In the genomic region with DNA sequence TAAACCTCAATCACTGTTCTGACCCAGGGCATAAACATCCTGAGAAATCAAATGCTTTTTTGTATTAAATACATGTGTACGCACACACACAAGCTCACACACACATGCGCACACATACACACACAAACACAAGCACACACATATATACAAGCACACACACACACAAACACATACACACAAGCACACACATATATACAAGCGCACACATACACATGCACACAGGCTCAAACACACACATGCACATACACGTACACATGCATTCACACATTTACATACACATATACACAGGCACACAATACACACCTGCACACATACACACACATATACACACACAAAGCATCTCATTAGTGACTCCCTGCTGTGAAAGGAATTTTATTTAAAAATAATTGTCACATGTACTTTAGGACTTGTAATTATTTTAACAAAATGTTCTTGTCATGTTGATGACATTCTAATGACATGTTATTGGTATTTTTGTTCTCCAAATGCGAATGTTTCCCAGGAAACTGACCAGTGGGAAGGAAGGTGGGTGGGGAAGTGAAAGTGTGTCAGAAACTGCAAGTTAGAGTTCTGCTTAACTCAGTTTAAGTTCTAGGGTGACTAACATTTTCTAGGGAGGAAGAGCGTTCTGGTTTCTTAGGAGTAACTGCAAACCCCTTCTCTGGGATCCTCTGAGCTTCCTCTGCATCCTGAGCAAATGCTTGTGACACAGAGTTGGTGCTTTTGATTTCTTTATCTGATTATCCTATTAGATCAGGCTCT, we compare ENCODE assay signal across 9 cellular contexts.
DNase-seq lines count a peak whose midpoint lies in the region; ATAC-seq, FAIRE-seq and TF ChIP-seq lines count a peak whose summit lies in the region.
"Had no signal": no experiment of that assay in that cellular context is flagged by ENCODE, and none has a peak within 500 bp of the region (broad histone marks: within the 10 kb centered on the region; RNA-seq: fewer than 3 reads in every experiment).

No MANE protein-coding gene starts in this region.

- no peak overlapping the region for H4K8ac ChIP-seq in neuronal stem cell (ENCODE audit: low read depth, low read length)

- peak overlapping the region; percentile 33 for H3K4me3 ChIP-seq in MM.1S (ENCODE audit: low read length)
- peak overlapping the region; percentile 21 for H3K4me3 ChIP-seq in astrocyte (ENCODE audit: insufficient read depth, low read depth, low read length)
- no peak overlapping the region for H3K4me3 ChIP-seq in neuronal stem cell (ENCODE audit: low read length in 2 of 2)
- H3K4me3 ChIP-seq: SK-N-MC had no signal

- WGBS in neuronal stem cell (ENCODE audit: extremely low coverage in 2 of 2, insufficient read length in 2 of 2, insufficient replicate concordance in 1 of 2), 2 donors: no CpG with 5 or more reads among the region's 6 CpGs

- H3K4me2 ChIP-seq in MM.1S (ENCODE audit: low read depth, low read length) (peak overlapping the region; percentile 64; the same call in 1 of the 2 replicates), astrocyte (ENCODE audit: low read length) (peak overlapping the region; percentile 74), neuronal stem cell (ENCODE audit: insufficient read depth, low read length, poor library complexity, severe bottlenecking) (no peak overlapping the region)

- H3K79me1 ChIP-seq in neuronal stem cell (ENCODE audit: low read depth, low read length): no peaks in the 10 kb centered on the region

- no peak overlapping the region for H2BK15ac ChIP-seq in neuronal stem cell (ENCODE audit: low read length)

- peak overlapping the region; percentile 97 for H3K27ac Mint-ChIP-seq in astrocyte (ENCODE audit: unreplicated experiment)

- H2AK5ac ChIP-seq in neuronal stem cell (ENCODE audit: low read depth, low read length): no peak overlapping the region

- H3K14ac ChIP-seq in neuronal stem cell (ENCODE audit: low read length): no peak overlapping the region

- H3K9ac ChIP-seq in MM.1S (ENCODE audit: low read length): peak overlapping the region; percentile 19; the same call in 1 of the 2 replicates
- H3K9ac ChIP-seq in astrocyte (ENCODE audit: low read length): peak overlapping the region; percentile 66
- H3K9ac ChIP-seq in neuronal stem cell (ENCODE audit: low read depth, low read length, poor library complexity): no peak overlapping the region

- no peak overlapping the region for H3K4ac ChIP-seq in neuronal stem cell (ENCODE audit: low read length)

- H3K4me1 ChIP-seq in MM.1S (ENCODE audit: low read length) (peaks cover 24% of the 10 kb centered on the region), astrocyte (ENCODE audit: insufficient read depth, low read length) (peaks cover 31% of the 10 kb centered on the region), neuronal stem cell (ENCODE audit: control insufficient read depth in 2 of 2, insufficient read depth in 1 of 2, low read depth in 1 of 2, low read length in 2 of 2) (peaks cover 11 to 15% of the 10 kb centered on the region in 2 donors)

- no peak overlapping the region for H3K18ac ChIP-seq in neuronal stem cell (ENCODE audit: low read length)

- no peak overlapping the region for H2BK12ac ChIP-seq in neuronal stem cell (ENCODE audit: low read length)

- no peak overlapping the region for H3K23ac ChIP-seq in neuronal stem cell (ENCODE audit: low read depth, low read length, poor library complexity)

- DNase-seq in ELR (ENCODE audit: low read depth) (peak; percentile 82), MM.1S (no peak), astrocyte (ENCODE audit: low read depth) (peak; percentile 57), neuronal stem cell (ENCODE audit: low spot score) (no peak), NCI-H187 treated with DMSO at 0.1 percent for 48 hours (lab: John Stamatoyannopoulos, UW) (no peak), hippocampal formation (lab: John Stamatoyannopoulos, UW) (no peak), HK-2 (ENCODE audit: unreplicated experiment) (no peak)

- H3K27me3 ChIP-seq in MM.1S (replicated peaks; ENCODE audit: insufficient read depth, low read length): no peaks in the 10 kb centered on the region
- no peaks in the 10 kb centered on the region for H3K27me3 ChIP-seq in astrocyte (ENCODE audit: insufficient read depth, low read length)
- no peaks in the 10 kb centered on the region for H3K27me3 ChIP-seq in neuronal stem cell (ENCODE audit: control insufficient read depth in 3 of 3, insufficient read depth in 3 of 3, low read depth in 1 of 3, low read length in 3 of 3)

- FAIRE-seq in astrocyte (lab: Jason Lieb, UNC): no peak

- no peaks in the 10 kb centered on the region for H3K9me2 ChIP-seq in MM.1S (replicated peaks; ENCODE audit: insufficient read depth, low read length)

- H3K9me3 ChIP-seq in MM.1S (replicated peaks; ENCODE audit: insufficient read depth, low read length): no peaks in the 10 kb centered on the region
- no peaks in the 10 kb centered on the region for H3K9me3 ChIP-seq in astrocyte (ENCODE audit: insufficient read depth, low read depth, low read length)
- H3K9me3 ChIP-seq in neuronal stem cell (replicated peaks in 1 of 2; ENCODE audit: control insufficient read depth in 2 of 2, insufficient read depth in 1 of 2, low read depth in 1 of 2, low read length in 2 of 2): no peaks in the 10 kb centered on the region

- no peak overlapping the region for H4K91ac ChIP-seq in neuronal stem cell (ENCODE audit: low read depth, low read length, poor library complexity)

- peaks cover 14% of the 10 kb centered on the region for H3F3A ChIP-seq in MM.1S (ENCODE audit: insufficient read depth, low read length)

- H3K79me2 ChIP-seq in MM.1S (ENCODE audit: low read length) (no peaks in the 10 kb centered on the region), astrocyte (ENCODE audit: insufficient read depth, low read length) (no peaks in the 10 kb centered on the region)

- no peaks in the 10 kb centered on the region for H3K9me3 Mint-ChIP-seq in astrocyte (ENCODE audit: unreplicated experiment)

- H3K36me3 ChIP-seq in MM.1S (replicated peaks; ENCODE audit: insufficient read depth, low read length) (no peaks in the 10 kb centered on the region), astrocyte (ENCODE audit: insufficient read depth, low read length) (no peaks in the 10 kb centered on the region), neuronal stem cell (replicated peaks in 1 of 2; ENCODE audit: control insufficient read depth in 2 of 2, insufficient read depth in 2 of 2, low read length in 2 of 2) (no peaks in the 10 kb centered on the region)

- H3K27me3 Mint-ChIP-seq in astrocyte (ENCODE audit: low read depth, unreplicated experiment): no peaks in the 10 kb centered on the region

- H3K4me3 Mint-ChIP-seq in astrocyte (ENCODE audit: unreplicated experiment): no peak overlapping the region

- peak; percentile 41 for ATAC-seq in GM21825 (IDR thresholded peaks at IDR 0.05; ENCODE audit: unreplicated experiment)

- peaks cover 31% of the 10 kb centered on the region for H3K4me1 Mint-ChIP-seq in astrocyte (ENCODE audit: low read depth, unreplicated experiment)

- H2AFZ ChIP-seq in MM.1S (ENCODE audit: low read length) (peak overlapping the region; percentile 37), astrocyte (ENCODE audit: low read depth, low read length) (no peak overlapping the region), neuronal stem cell (ENCODE audit: low read length) (peak overlapping the region; percentile 17)

- H2BK120ac ChIP-seq in neuronal stem cell (ENCODE audit: low read depth, low read length): no peak overlapping the region

- TF ChIP-seq CTCF in MM.1S (IDR thresholded peaks at IDR 0.05; ENCODE audit: low read length) (no peak), astrocyte (IDR thresholded peaks at IDR 0.05; ENCODE audit: insufficient read depth, low read depth, low read length) (no peak)

- H3K27ac ChIP-seq in MM.1S (ENCODE audit: low read length): peak overlapping the region; percentile 14; the same call in 1 of the 2 replicates
- peak overlapping the region; percentile 78 for H3K27ac ChIP-seq in astrocyte (ENCODE audit: low read depth, low read length)
- peak overlapping the region; percentile 23 for H3K27ac ChIP-seq in neuronal stem cell (replicated peaks; ENCODE audit: low read length)

- no peak overlapping the region for H2BK5ac ChIP-seq in neuronal stem cell (ENCODE audit: low read length)

- no peaks in the 10 kb centered on the region for H3K36me3 Mint-ChIP-seq in astrocyte (ENCODE audit: low read depth, unreplicated experiment)

- H4K20me1 ChIP-seq in MM.1S (ENCODE audit: insufficient read depth, low read length) (no peaks in the 10 kb centered on the region), astrocyte (ENCODE audit: insufficient read depth, low read length) (no peaks in the 10 kb centered on the region)

Comparison
In these comparisons a context has a peak if more than half of its experiments do, and no peak if none do; other contexts are left out.
1. DNase-seq: peak in ELR (single experiment) and astrocyte (single experiment); none in MM.1S (single experiment), neuronal stem cell (single experiment), NCI-H187 treated with DMSO at 0.1 percent for 48 hours (single experiment), hippocampal formation (0 of 2) and HK-2 (single experiment).
2. H3K27ac ChIP-seq: peak in every context shown above with its lines; median percentile 78 in astrocyte; 23 in neuronal stem cell; 14 in MM.1S.
3. H3K4me3 ChIP-seq: peak in MM.1S (single experiment) and astrocyte (single experiment); none in neuronal stem cell (0 of 2).